Comparison of ENCODE assay signal across 13 cellular contexts in the genomic region with DNA sequence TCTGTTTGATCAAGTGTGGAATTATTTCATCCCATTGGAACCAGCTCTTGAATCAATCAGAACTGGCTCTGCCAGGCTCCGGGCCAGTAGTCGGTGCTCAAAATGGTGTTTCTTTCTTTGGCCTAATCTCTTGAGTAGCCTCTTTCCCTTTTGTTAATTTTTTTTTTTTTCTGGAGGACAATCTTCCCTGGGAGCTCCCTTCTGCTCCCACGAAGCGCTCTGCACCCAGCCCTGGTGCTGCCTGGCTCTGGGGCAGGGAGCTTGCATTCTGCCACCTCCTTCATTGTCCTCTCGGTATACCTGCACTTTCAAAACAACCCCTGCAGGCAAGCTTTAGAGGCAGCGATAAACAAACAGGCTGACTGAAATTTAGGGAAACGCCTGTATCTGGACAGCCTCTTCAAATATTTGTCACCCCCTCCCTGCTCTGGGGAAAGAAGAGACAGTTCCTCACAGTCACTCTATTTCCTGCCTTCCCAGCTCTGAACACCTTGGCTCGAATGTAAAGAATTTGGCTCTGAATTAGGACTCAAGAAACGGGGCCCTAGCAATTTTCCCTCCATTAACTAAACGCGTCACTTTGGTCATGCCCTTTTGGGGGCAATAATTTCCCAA. TPM values are rescaled to one million over a fixed set of nuclear protein-coding genes. Genes with fewer than 3 reads are reported as not detected.
A peak's percentile ranks its signal among the peaks of the same experiment; 100 is the strongest.
DNase-seq lines count a peak whose midpoint lies in the region; ATAC-seq and TF ChIP-seq lines count a peak whose summit lies in the region.
"Had no signal": no experiment of that assay in that cellular context is flagged by ENCODE, and none has a peak within 500 bp of the region (broad histone marks: within the 10 kb centered on the region; RNA-seq: fewer than 3 reads in every experiment).

No MANE protein-coding gene starts in this region.

- H3K4me3 Mint-ChIP-seq in activated naive CD4-positive, alpha-beta T cell treated with anti-CD3 and anti-CD28 coated beads, Interleukin-2, amount 50 U/mL, for 24 hours = peak overlapping the region; percentile 42
- H3K4me3 Mint-ChIP-seq in activated naive CD4-positive, alpha-beta T cell treated with anti-CD3 and anti-CD28 coated beads, Interleukin-2, amount 10 ng/mL, durations not matched to agents 7 days and 5 days = no peak overlapping the region
- H3K4me3 Mint-ChIP-seq in immature natural killer cell = peak overlapping the region in 3 of 5 donors; percentile 27 to 77 (median 57)
- peak overlapping the region; percentile 83 for H3K4me3 Mint-ChIP-seq in type B pancreatic cell

- POLR2A ChIA-PET in RWPE1 (lab: Yijun Ruan, JAX; ENCODE audit: low non-redundant PET) = no interaction called here

- H3K9me3 Mint-ChIP-seq in activated naive CD4-positive, alpha-beta T cell treated with anti-CD3 and anti-CD28 coated beads, Interleukin-2, amount 50 U/mL, for 24 hours = no peaks in the 10 kb centered on the region
- H3K9me3 Mint-ChIP-seq in activated naive CD4-positive, alpha-beta T cell treated with anti-CD3 and anti-CD28 coated beads, Interleukin-2, amount 10 ng/mL, durations not matched to agents 7 days and 5 days = no peaks in the 10 kb centered on the region
- H3K9me3 Mint-ChIP-seq in immature natural killer cell = no peaks in the 10 kb centered on the region
- H3K9me3 Mint-ChIP-seq in type B pancreatic cell = no peaks in the 10 kb centered on the region
- H3K9me3 Mint-ChIP-seq: activated CD4-positive, alpha-beta T cell treated with anti-CD3 and anti-CD28 coated beads, Interleukin-2, amount 10 ng/mL, durations not matched to agents 24 days and 14 days; activated T-cell treated with anti-CD3 and anti-CD28 coated beads, Interleukin-2, amount 50 U/mL, for 72 hours had no signal

- no peak overlapping the region for H3K27ac Mint-ChIP-seq in activated naive CD4-positive, alpha-beta T cell treated with anti-CD3 and anti-CD28 coated beads, Interleukin-2, amount 50 U/mL, for 24 hours
- H3K27ac Mint-ChIP-seq in activated naive CD4-positive, alpha-beta T cell treated with anti-CD3 and anti-CD28 coated beads, Interleukin-2, amount 10 ng/mL, durations not matched to agents 7 days and 5 days = no peak overlapping the region
- no peak overlapping the region for H3K27ac Mint-ChIP-seq in immature natural killer cell
- H3K27ac Mint-ChIP-seq in type B pancreatic cell = peak overlapping the region; percentile 89
- H3K27ac Mint-ChIP-seq: activated CD4-positive, alpha-beta T cell treated with anti-CD3 and anti-CD28 coated beads, Interleukin-2, amount 10 ng/mL, durations not matched to agents 24 days and 14 days; activated T-cell treated with anti-CD3 and anti-CD28 coated beads, Interleukin-2, amount 50 U/mL, for 72 hours had no signal

- TF ChIP-seq CTCF in RWPE1 (conservative IDR thresholded peaks at IDR 0.05; ENCODE audit: low read depth) (no peak), type B pancreatic cell (conservative IDR thresholded peaks at IDR 0.05) (no peak)

- ATAC-seq in GM19395 (IDR thresholded peaks at IDR 0.05; ENCODE audit: unreplicated experiment) = no peak

- peaks cover 8% of the 10 kb centered on the region for H3K4me1 Mint-ChIP-seq in activated naive CD4-positive, alpha-beta T cell treated with anti-CD3 and anti-CD28 coated beads, Interleukin-2, amount 50 U/mL, for 24 hours
- H3K4me1 Mint-ChIP-seq in activated naive CD4-positive, alpha-beta T cell treated with anti-CD3 and anti-CD28 coated beads, Interleukin-2, amount 10 ng/mL, durations not matched to agents 7 days and 5 days = peaks cover 12% of the 10 kb centered on the region
- H3K4me1 Mint-ChIP-seq in immature natural killer cell (peaks cover 8 to 10% of the 10 kb centered on the region in 2 donors), type B pancreatic cell (ENCODE audit: unreplicated experiment) (peaks cover 69% of the 10 kb centered on the region)

- H3K27me3 Mint-ChIP-seq in activated naive CD4-positive, alpha-beta T cell treated with anti-CD3 and anti-CD28 coated beads, Interleukin-2, amount 50 U/mL, for 24 hours = peaks cover 38% of the 10 kb centered on the region
- H3K27me3 Mint-ChIP-seq in activated naive CD4-positive, alpha-beta T cell treated with anti-CD3 and anti-CD28 coated beads, Interleukin-2, amount 10 ng/mL, durations not matched to agents 7 days and 5 days = peaks cover 59% of the 10 kb centered on the region
- H3K27me3 Mint-ChIP-seq in immature natural killer cell (ENCODE audit: low read depth in 3 of 3) (peaks cover 9 to 21% (median 19%) of the 10 kb centered on the region in 3 donors), type B pancreatic cell (peaks cover 36% of the 10 kb centered on the region)

- H3K27ac ChIP-seq in RWPE1 = peak overlapping the region; percentile 88

- H3K36me3 Mint-ChIP-seq in activated naive CD4-positive, alpha-beta T cell treated with anti-CD3 and anti-CD28 coated beads, Interleukin-2, amount 50 U/mL, for 24 hours = no peaks in the 10 kb centered on the region
- no peaks in the 10 kb centered on the region for H3K36me3 Mint-ChIP-seq in activated naive CD4-positive, alpha-beta T cell treated with anti-CD3 and anti-CD28 coated beads, Interleukin-2, amount 10 ng/mL, durations not matched to agents 7 days and 5 days
- H3K36me3 Mint-ChIP-seq in immature natural killer cell (no peaks in the 10 kb centered on the region), type B pancreatic cell (peaks cover 3% of the 10 kb centered on the region)

- no peak for DNase-seq in activated naive CD4-positive, alpha-beta T cell treated with anti-CD3 and anti-CD28 coated beads, Interleukin-2, amount 10 ng/mL, durations not matched to agents 7 days and 5 days
- no peak for DNase-seq in RWPE1 (ENCODE audit: low spot score)
- DNase-seq in immature natural killer cell = no peak
- DNase-seq in type B pancreatic cell (ENCODE audit: extremely low spot score, unreplicated experiment) = no peak
- DNase-seq in NCI-H2171 treated with DMSO at 0.1 percent for 48 hours (lab: John Stamatoyannopoulos, UW) = no peak
- no peak for DNase-seq in central memory CD4-positive, alpha-beta T cell
- DNase-seq: activated CD4-positive, alpha-beta T cell treated with anti-CD3 and anti-CD28 coated beads, Interleukin-2, amount 10 ng/mL, durations not matched to agents 24 days and 14 days; activated T-cell treated with anti-CD3 and anti-CD28 coated beads, Interleukin-2, amount 50 U/mL, for 72 hours; kidney glomerular epithelial cell; small intestine; T-helper 2 cell had no signal

- CTCF ChIA-PET in activated naive CD4-positive, alpha-beta T cell treated with anti-CD3 and anti-CD28 coated beads, Interleukin-2, amount 10 ng/mL, durations not matched to agents 7 days and 5 days (lab: Charles Lee) = interaction anchor here (1.1 kb wide), 1 partner anchor 326 kb away, joined by 7 read pairs; no protein-coding TSS in a partner anchor
- CTCF ChIA-PET in RWPE1 (lab: Yijun Ruan, JAX) = interaction anchor here (0.6 to 1.8 kb wide), 11 partner anchors 20 to 638 kb away, joined by 3 to 9 read pairs (median 5); no protein-coding TSS in a partner anchor

RNA-seq across cellular contexts. Expression of gene THSD4, which starts 1.1 kb away (rescaled TPM):
- not detected for polyA plus RNA-seq in immature natural killer cell
- 23.1 and 43.3 TPM in 2 replicates for total RNA-seq in type B pancreatic cell (ENCODE audit: low replicate concordance)
- total RNA-seq: activated CD4-positive, alpha-beta T cell treated with anti-CD3 and anti-CD28 coated beads, Interleukin-2, amount 10 ng/mL, durations not matched to agents 24 days and 14 days; activated T-cell treated with anti-CD3 and anti-CD28 coated beads, Interleukin-2, amount 50 U/mL, for 72 hours had no signal
